Comparison of ENCODE assay signal across 7 cellular contexts in the genomic region with DNA sequence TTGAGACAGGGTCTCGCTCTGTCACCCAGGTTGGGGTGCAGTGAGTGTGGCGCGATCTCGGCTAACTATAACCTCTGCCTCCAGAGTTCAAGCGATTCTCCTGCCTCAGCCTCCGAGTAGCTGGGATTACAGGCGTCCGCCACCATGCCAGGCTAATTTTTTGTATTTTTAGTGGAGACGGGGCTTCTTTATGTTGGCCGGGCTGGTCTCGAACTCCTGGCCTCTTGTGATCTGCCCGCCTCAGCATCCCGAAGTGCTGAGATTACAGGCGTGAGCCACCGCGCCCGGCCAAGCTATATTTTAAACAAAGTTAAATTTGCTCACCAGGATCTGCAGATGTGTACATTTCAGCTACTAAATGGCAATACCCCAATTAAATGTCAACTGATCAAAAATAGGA. TPM values are rescaled to one million over a fixed set of nuclear protein-coding genes. Genes with fewer than 3 reads are reported as not detected.
DNase-seq lines count a peak whose midpoint lies in the region; ATAC-seq, FAIRE-seq and TF ChIP-seq lines count a peak whose summit lies in the region.

No MANE protein-coding gene starts in this region.

- ATAC-seq in GM21360 (IDR thresholded peaks at IDR 0.05; ENCODE audit: unreplicated experiment), result no peak
- no peak for ATAC-seq in body of pancreas

- H3K9me3 ChIP-seq in HUES6 (ENCODE audit: control insufficient read depth, insufficient read depth, low read depth, low read length) (no peaks in the 10 kb centered on the region), kidney (ENCODE audit: control insufficient read depth in 1 of 2, low read length in 2 of 2) (no peaks in the 10 kb centered on the region), stomach (no peaks in the 10 kb centered on the region), body of pancreas (no peaks in the 10 kb centered on the region)

- H3K27ac ChIP-seq in HUES6 (ENCODE audit: low read depth, low read length), result peak overlapping the region; percentile 77; the same call in 1 of the 2 replicates
- H3K27ac ChIP-seq in kidney (ENCODE audit: low read depth in 2 of 2, low read length in 2 of 2), result no peak overlapping the region
- H3K27ac ChIP-seq in stomach, result no peak overlapping the region
- H3K27ac ChIP-seq in body of pancreas, result peak overlapping the region in 1 of 4 donors; percentile 91

- 50 to 62% (median 57%) methylated on average over 17 of the region's 17 CpGs for WGBS in stomach, 5 donors
- 60 to 68% methylated on average over 17 of the region's 17 CpGs for WGBS in body of pancreas, 2 donors

- no peak for FAIRE-seq in kidney (lab: Jason Lieb, UNC)

- peaks cover 4% of the 10 kb centered on the region for H3K36me3 Mint-ChIP-seq in activated naive CD8-positive, alpha-beta T cell

- H3K36me3 ChIP-seq in HUES6 (ENCODE audit: control insufficient read depth, insufficient read depth, low read length) (peaks cover 8% of the 10 kb centered on the region), kidney (ENCODE audit: control insufficient read depth in 1 of 2, insufficient read depth in 2 of 2, low read length in 2 of 2) (no peaks in the 10 kb centered on the region), stomach (peaks cover 0 to 6% (median 6%) of the 10 kb centered on the region in 4 donors), body of pancreas (replicated peaks in 1 of 2; ENCODE audit: insufficient read depth in 1 of 2, low read depth in 2 of 2) (peaks cover 0 to 4% of the 10 kb centered on the region in 2 donors)

- H3K27me3 ChIP-seq in HUES6 (ENCODE audit: control insufficient read depth, insufficient read depth, low read length) (no peaks in the 10 kb centered on the region), stomach (no peaks in the 10 kb centered on the region), body of pancreas (no peaks in the 10 kb centered on the region)

- H3K9ac ChIP-seq in HUES6 (ENCODE audit: low read length) (peak overlapping the region; percentile 97), kidney (ENCODE audit: low read length in 2 of 2) (no peak overlapping the region)

- peak overlapping the region; percentile 87 for H3K4me3 ChIP-seq in HUES6 (ENCODE audit: low read depth, low read length)
- peak overlapping the region; percentile 95 to 96 for H3K4me3 ChIP-seq in kidney (ENCODE audit: low read length in 2 of 2)
- H3K4me3 ChIP-seq in stomach, result peak overlapping the region; percentile 77 to 87 (median 84)
- H3K4me3 ChIP-seq in body of pancreas, result peak overlapping the region in 1 of 2 donors; percentile 99

- no peaks in the 10 kb centered on the region for H3K27me3 Mint-ChIP-seq in activated naive CD8-positive, alpha-beta T cell

- intact Hi-C loops in kidney (cut with DNase I), result no loop called here
- intact Hi-C loops in stomach (cut with DNase I; ENCODE audit: low total_unique reads), result no loop called here
- intact Hi-C loops in body of pancreas (cut with DNase I), result no loop called here

- no peaks in the 10 kb centered on the region for H3K9me3 Mint-ChIP-seq in activated naive CD8-positive, alpha-beta T cell (ENCODE audit: low read depth)

- peaks cover 35% of the 10 kb centered on the region for H3K4me1 Mint-ChIP-seq in activated naive CD8-positive, alpha-beta T cell (ENCODE audit: low read depth)

- no peak for TF ChIP-seq CTCF in kidney (IDR thresholded peaks at IDR 0.05; ENCODE audit: borderline replicate concordance, extremely low read depth, insufficient read depth)
- TF ChIP-seq CTCF in stomach (IDR thresholded peaks at IDR 0.05), result no peak
- TF ChIP-seq CTCF in body of pancreas (IDR thresholded peaks at IDR 0.05), result no peak

- DNase-seq in kidney, result no peak
- no peak for DNase-seq in stomach
- DNase-seq in cerebellar nuclear complex (lab: John Stamatoyannopoulos, UW), result no peak
- no peak for DNase-seq in body of pancreas

- peak overlapping the region; percentile 94 for H3K4me3 Mint-ChIP-seq in activated naive CD8-positive, alpha-beta T cell

- TF ChIP-seq POLR2A in stomach (IDR thresholded peaks at IDR 0.05) (no peak), body of pancreas (IDR thresholded peaks at IDR 0.05) (no peak)

- no peak for TF ChIP-seq EP300 in stomach (IDR thresholded peaks at IDR 0.05)

- H3K4me1 ChIP-seq in HUES6 (ENCODE audit: control insufficient read depth, insufficient read depth, low read length) (peaks cover 6% of the 10 kb centered on the region), kidney (ENCODE audit: control insufficient read depth in 1 of 2, insufficient read depth in 1 of 2, low read depth in 1 of 2, low read length in 2 of 2) (peaks cover 4 to 7% of the 10 kb centered on the region in 2 donors), stomach (peaks cover 6 to 42% (median 24%) of the 10 kb centered on the region in 4 donors), body of pancreas (peaks cover 21% of the 10 kb centered on the region)

- H3K27ac Mint-ChIP-seq in activated naive CD8-positive, alpha-beta T cell, result peak overlapping the region; percentile 98

RNA-seq across cellular contexts. Expression of a gene that starts 1.1 kb away (rescaled TPM):
- total RNA-seq in kidney, result 20.9 TPM
- 10.1 TPM for polyA plus RNA-seq in kidney (ENCODE audit: insufficient read depth, low read depth, low replicate concordance)
- 10 to 100 TPM in 4 of 5 donors, 1 to 10 TPM in 1; 2.0 to 45.0 (median 24.6) TPM for total RNA-seq in stomach
- polyA plus RNA-seq in stomach, result 10 to 100 TPM in 1 of 3 donors, 1 to 10 TPM in 2; 5.0 to 14.2 (median 8.9) TPM
- 10 to 100 TPM in 1 of 2 donors, 1 to 10 TPM in 1; 9.6 to 10.6 TPM for total RNA-seq in body of pancreas
